Comparison of ENCODE assay signal across 1 cellular context in the genomic region with DNA sequence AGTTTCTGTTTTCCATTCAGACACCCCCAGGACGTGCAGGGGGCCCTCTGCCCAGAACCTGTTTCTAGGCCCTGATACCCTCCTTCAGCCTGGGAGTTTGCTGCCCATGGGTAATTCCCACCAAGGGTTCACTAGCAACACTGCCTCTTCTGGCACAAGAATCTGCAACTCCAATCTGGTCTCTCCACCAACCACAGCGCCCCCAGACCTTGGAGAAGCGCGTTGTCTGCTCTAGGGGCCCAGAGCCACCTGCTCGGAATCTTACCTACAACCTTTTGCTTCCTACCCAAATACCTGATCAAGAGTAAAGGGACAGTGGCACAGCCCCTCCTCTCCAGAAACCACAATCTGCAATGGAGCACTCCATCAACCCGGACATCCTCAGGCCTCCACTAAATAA.
TF ChIP-seq lines count a peak whose summit lies in the region.

No MANE protein-coding gene starts in this region.

TF ChIP-seq in K562, 482 proteins besides CTCF, POLR2A, EP300 and RAD21:
- TF ChIP-seq ZNF347 (CRISPR knock-in tag; IDR thresholded peaks at IDR 0.05; ENCODE audit: low read depth) (no peak), CBFB (CRISPR knock-in tag; IDR thresholded peaks at IDR 0.05) (no peak), MYNN (IDR thresholded peaks at IDR 0.05) (no peak), MYNN (CRISPR knock-in tag; IDR thresholded peaks at IDR 0.05) (no peak), KLF6 (CRISPR knock-in tag; IDR thresholded peaks at IDR 0.05; ENCODE audit: borderline replicate concordance) (no peak), ZNF175 (CRISPR knock-in tag; IDR thresholded peaks at IDR 0.05; ENCODE audit: low read depth) (no peak), ZBTB17 (CRISPR knock-in tag; IDR thresholded peaks at IDR 0.05) (no peak), BRF1 (IDR thresholded peaks at IDR 0.05; ENCODE audit: borderline replicate concordance, extremely low read depth, insufficient read length) (no peak), PML (IDR thresholded peaks at IDR 0.05; ENCODE audit: low read length) (no peak)
- TF ChIP-seq, protein P1, sequence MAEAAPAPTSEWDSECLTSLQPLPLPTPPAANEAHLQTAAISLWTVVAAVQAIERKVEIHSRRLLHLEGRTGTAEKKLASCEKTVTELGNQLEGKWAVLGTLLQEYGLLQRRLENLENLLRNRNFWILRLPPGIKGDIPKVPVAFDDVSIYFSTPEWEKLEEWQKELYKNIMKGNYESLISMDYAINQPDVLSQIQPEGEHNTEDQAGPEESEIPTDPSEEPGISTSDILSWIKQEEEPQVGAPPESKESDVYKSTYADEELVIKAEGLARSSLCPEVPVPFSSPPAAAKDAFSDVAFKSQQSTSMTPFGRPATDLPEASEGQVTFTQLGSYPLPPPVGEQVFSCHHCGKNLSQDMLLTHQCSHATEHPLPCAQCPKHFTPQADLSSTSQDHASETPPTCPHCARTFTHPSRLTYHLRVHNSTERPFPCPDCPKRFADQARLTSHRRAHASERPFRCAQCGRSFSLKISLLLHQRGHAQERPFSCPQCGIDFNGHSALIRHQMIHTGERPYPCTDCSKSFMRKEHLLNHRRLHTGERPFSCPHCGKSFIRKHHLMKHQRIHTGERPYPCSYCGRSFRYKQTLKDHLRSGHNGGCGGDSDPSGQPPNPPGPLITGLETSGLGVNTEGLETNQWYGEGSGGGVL (CRISPR knock-in tag; IDR thresholded peaks at IDR 0.05): no peak
- TF ChIP-seq, protein P2, sequence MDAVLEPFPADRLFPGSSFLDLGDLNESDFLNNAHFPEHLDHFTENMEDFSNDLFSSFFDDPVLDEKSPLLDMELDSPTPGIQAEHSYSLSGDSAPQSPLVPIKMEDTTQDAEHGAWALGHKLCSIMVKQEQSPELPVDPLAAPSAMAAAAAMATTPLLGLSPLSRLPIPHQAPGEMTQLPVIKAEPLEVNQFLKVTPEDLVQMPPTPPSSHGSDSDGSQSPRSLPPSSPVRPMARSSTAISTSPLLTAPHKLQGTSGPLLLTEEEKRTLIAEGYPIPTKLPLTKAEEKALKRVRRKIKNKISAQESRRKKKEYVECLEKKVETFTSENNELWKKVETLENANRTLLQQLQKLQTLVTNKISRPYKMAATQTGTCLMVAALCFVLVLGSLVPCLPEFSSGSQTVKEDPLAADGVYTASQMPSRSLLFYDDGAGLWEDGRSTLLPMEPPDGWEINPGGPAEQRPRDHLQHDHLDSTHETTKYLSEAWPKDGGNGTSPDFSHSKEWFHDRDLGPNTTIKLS (IDR thresholded peaks at IDR 0.05; ENCODE audit: borderline replicate concordance, low read depth): no peak
- TF ChIP-seq, protein P3, sequence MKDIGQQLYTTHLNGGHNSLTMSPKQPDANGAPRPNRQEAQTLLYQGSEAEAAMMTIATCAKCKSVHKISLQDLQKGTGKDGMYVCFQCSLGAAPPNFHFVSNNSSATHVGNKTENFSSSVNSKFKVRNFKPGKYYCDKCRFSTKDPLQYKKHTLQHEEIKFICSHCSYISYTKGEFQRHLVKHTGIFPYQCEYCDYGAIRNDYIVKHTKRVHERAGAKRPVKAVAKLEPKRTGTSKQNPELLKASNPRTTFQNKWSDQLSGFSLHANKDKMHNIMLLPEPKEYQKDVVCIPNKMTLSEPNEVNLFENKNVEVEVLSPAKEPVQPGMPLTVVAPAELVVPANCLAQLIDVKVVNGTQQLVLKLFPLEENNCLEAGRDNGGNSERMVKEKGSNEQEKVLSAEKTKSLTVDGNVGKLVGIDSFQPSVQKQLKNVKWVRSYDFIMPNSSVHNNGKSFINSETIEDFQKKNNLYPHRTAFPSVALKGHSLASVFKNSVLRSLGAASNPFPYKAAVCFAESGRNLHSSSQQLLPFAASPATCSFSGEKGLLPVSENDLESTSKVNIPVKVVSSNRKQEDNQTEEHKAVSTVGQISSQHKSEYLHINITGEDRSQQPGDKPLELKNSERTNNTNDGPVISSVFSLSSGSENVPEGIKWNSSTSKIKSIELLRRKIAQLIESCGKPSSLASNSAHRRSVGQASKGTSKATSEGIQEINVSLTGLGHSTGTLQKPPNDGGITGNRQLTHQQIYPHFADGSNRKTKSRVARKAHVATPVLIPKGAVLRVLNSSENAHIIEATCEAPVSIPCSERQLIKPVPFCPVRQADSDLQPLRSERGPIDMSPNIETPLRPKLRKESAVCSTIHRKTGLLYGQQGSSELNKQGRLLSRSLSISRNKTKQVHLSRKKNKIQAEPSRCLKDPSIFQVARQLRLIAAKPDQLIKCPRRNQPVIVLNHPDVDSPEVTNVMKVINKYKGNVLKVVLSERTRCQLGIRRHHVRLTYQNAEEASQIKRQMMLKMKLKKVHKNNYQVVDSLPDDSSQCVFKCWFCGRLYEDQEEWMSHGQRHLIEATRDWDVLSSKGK (CRISPR knock-in tag; IDR thresholded peaks at IDR 0.05): no peak
